8 cellular contexts compared by ENCODE assay signal in the genomic region with DNA sequence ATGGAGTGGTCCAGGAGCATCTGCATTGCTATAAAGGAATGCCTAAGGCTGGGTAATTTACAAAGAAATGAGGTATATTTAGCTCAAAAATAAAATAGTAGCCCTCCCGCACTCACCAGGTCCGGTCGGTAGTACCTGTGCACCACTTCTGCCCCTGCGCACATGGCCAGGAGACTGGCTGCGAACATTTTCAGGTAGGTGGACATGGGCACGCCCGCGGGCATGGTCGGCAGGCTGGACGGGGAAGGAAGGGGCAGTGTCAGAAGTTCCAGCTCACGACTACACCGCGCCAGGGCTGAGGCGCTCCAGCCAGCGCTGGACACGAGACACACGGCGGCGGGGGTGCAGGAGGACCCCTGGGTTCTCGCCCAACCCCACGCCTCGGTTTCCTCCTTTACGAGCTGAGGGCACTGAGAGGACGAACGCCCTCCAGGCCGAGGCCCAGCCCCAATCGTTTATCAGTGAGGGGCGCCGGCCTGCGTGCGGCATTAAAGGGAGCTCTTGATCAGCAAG. TPM values are rescaled to one million over a fixed set of nuclear protein-coding genes. Genes with fewer than 3 reads are reported as not detected.
DNase-seq lines count a peak whose midpoint lies in the region; ATAC-seq and TF ChIP-seq lines count a peak whose summit lies in the region.

No MANE protein-coding gene starts in this region.

- peaks cover 22 to 25% of the 10 kb centered on the region in 2 donors for H3K4me1 ChIP-seq in gastrocnemius medialis

- ATAC-seq in GM19023 (IDR thresholded peaks at IDR 0.05; ENCODE audit: unreplicated experiment) (peak; percentile 42), HG03432 (IDR thresholded peaks at IDR 0.05; ENCODE audit: unreplicated experiment) (peak; percentile 32), left cardiac atrium (peak; percentile 53 to 69), gastrocnemius medialis (peak; percentile 36 to 38)

- peaks cover 61% of the 10 kb centered on the region for H3K4me1 Mint-ChIP-seq in activated T-helper 1 cell treated with anti-CD3 and anti-CD28 coated beads, Interleukin-12 subunit alpha, Interleukin-12 subunit beta, Interleukin-2, Interleukin-4 antibody, amounts not matched to agents 30 ng/mL and 10 ng/mL and 1 ng/mL, durations not matched to agents 14 hours and 24 hours and 36 hours (ENCODE audit: low read depth)

- intact Hi-C loops in activated T-helper 1 cell treated with anti-CD3 and anti-CD28 coated beads, Interleukin-12 subunit alpha, Interleukin-12 subunit beta, Interleukin-2, Interleukin-4 antibody, amounts not matched to agents 30 ng/mL and 10 ng/mL and 1 ng/mL, durations not matched to agents 14 hours and 24 hours and 36 hours (cut with micrococcal nuclease) = loop anchor here (1.0 to 5.0 kb wide), 9 partner anchors 9 to 1150 kb away; a partner anchor contains a TSS
- intact Hi-C loops in left cardiac atrium (cut with DNase I) = loop anchor here in 1 of 2 donors (1.0 to 10.0 kb wide), 3 partner anchors 26 to 148 kb away; a partner anchor contains a TSS
- intact Hi-C loops in gastrocnemius medialis (cut with DNase I; ENCODE audit: low total_unique reads) = loop anchor here (1.0 to 2.0 kb wide), 4 partner anchors 9 to 182 kb away; a partner anchor contains a TSS

- no peak for TF ChIP-seq CTCF in AG09309 (IDR thresholded peaks at IDR 0.05; ENCODE audit: control insufficient read depth, insufficient read depth, low read depth, low read length, missing control alignments)
- TF ChIP-seq CTCF in gastrocnemius medialis (IDR thresholded peaks at IDR 0.05 in 4 of 5, conservative IDR thresholded peaks at IDR 0.05 in 1 of 5) = no peak

- no peaks in the 10 kb centered on the region for H3K27me3 ChIP-seq in gastrocnemius medialis

- in situ Hi-C loops in gastrocnemius medialis (cut with MboI; ENCODE audit: low sequenced_read_pairs in 4 of 4) = loop anchor here in 1 of 4 donors (25.0 kb wide), 1 partner anchor 1156 kb away; a partner anchor contains a TSS

- H3K27me3 Mint-ChIP-seq in activated T-helper 1 cell treated with anti-CD3 and anti-CD28 coated beads, Interleukin-12 subunit alpha, Interleukin-12 subunit beta, Interleukin-2, Interleukin-4 antibody, amounts not matched to agents 30 ng/mL and 10 ng/mL and 1 ng/mL, durations not matched to agents 14 hours and 24 hours and 36 hours (ENCODE audit: insufficient read depth) = no peaks in the 10 kb centered on the region

- peak overlapping the region; percentile 100 for H3K4me3 Mint-ChIP-seq in activated T-helper 1 cell treated with anti-CD3 and anti-CD28 coated beads, Interleukin-12 subunit alpha, Interleukin-12 subunit beta, Interleukin-2, Interleukin-4 antibody, amounts not matched to agents 30 ng/mL and 10 ng/mL and 1 ng/mL, durations not matched to agents 14 hours and 24 hours and 36 hours

- peaks cover 0 to 30% of the 10 kb centered on the region in 2 donors for H3K36me3 ChIP-seq in gastrocnemius medialis

- DNase-seq in AG09309 (ENCODE audit: low read depth) (no peak), left cardiac atrium (no peak), gastrocnemius medialis (peak in 1 of 2 donors; percentile 34), GM19238 (ENCODE audit: insufficient read length, low spot score) (no peak)
- peak; percentile 3 for DNase-seq in activated T-helper 1 cell treated with anti-CD3 and anti-CD28 coated beads, Interleukin-12 subunit alpha, Interleukin-12 subunit beta, Interleukin-2, Interleukin-4 antibody, amounts not matched to agents 30 ng/mL and 10 ng/mL and 1 ng/mL, durations not matched to agents 14 hours and 24 hours and 36 hours (ENCODE audit: low spot score)
- no peak for DNase-seq in effector CD4-positive, alpha-beta T cell

- H3K27ac Mint-ChIP-seq in activated T-helper 1 cell treated with anti-CD3 and anti-CD28 coated beads, Interleukin-12 subunit alpha, Interleukin-12 subunit beta, Interleukin-2, Interleukin-4 antibody, amounts not matched to agents 30 ng/mL and 10 ng/mL and 1 ng/mL, durations not matched to agents 14 hours and 24 hours and 36 hours = peak overlapping the region; percentile 100

- H3K27ac ChIP-seq in gastrocnemius medialis = peak overlapping the region; percentile 81 to 92 (median 92)

- H3K4me3 ChIP-seq in AG09309 (ENCODE audit: control insufficient read depth, low read depth, low read length) (peak overlapping the region; percentile 96), gastrocnemius medialis (peak overlapping the region; percentile 76 to 87 (median 82))

- no peaks in the 10 kb centered on the region for H3K9me3 ChIP-seq in gastrocnemius medialis

- TF ChIP-seq POLR2A in gastrocnemius medialis (IDR thresholded peaks at IDR 0.05) = no peak

- H3K9me3 Mint-ChIP-seq in activated T-helper 1 cell treated with anti-CD3 and anti-CD28 coated beads, Interleukin-12 subunit alpha, Interleukin-12 subunit beta, Interleukin-2, Interleukin-4 antibody, amounts not matched to agents 30 ng/mL and 10 ng/mL and 1 ng/mL, durations not matched to agents 14 hours and 24 hours and 36 hours = no peaks in the 10 kb centered on the region

- H3K36me3 Mint-ChIP-seq in activated T-helper 1 cell treated with anti-CD3 and anti-CD28 coated beads, Interleukin-12 subunit alpha, Interleukin-12 subunit beta, Interleukin-2, Interleukin-4 antibody, amounts not matched to agents 30 ng/mL and 10 ng/mL and 1 ng/mL, durations not matched to agents 14 hours and 24 hours and 36 hours (ENCODE audit: low read depth) = peaks cover 31% of the 10 kb centered on the region

RNA-seq across cellular contexts. Expression of a gene that starts 9.1 kb away (rescaled TPM):
- 80.4 and 81.6 TPM in 2 replicates for total RNA-seq in activated T-helper 1 cell treated with anti-CD3 and anti-CD28 coated beads, Interleukin-12 subunit alpha, Interleukin-12 subunit beta, Interleukin-2, Interleukin-4 antibody, amounts not matched to agents 30 ng/mL and 10 ng/mL and 1 ng/mL, durations not matched to agents 14 hours and 24 hours and 36 hours
- total RNA-seq in left cardiac atrium (10 to 100 TPM; 10.8 to 20.1 TPM), gastrocnemius medialis (10 to 100 TPM in 2 of 4 donors, 1 to 10 TPM in 2; 5.1 to 17.5 (median 9.0) TPM)

RNA-seq across cellular contexts. Expression of a gene that starts 26.4 kb away (rescaled TPM):
- total RNA-seq in activated T-helper 1 cell treated with anti-CD3 and anti-CD28 coated beads, Interleukin-12 subunit alpha, Interleukin-12 subunit beta, Interleukin-2, Interleukin-4 antibody, amounts not matched to agents 30 ng/mL and 10 ng/mL and 1 ng/mL, durations not matched to agents 14 hours and 24 hours and 36 hours = 427 and 446 TPM in 2 replicates
- 100 to 1,000 TPM; 591 to 724 TPM for total RNA-seq in left cardiac atrium
- 10 to 100 TPM; 60.3 to 94.8 (median 79.3) TPM for total RNA-seq in gastrocnemius medialis
